ENCODE assay signal across 21 cellular contexts in the genomic region with DNA sequence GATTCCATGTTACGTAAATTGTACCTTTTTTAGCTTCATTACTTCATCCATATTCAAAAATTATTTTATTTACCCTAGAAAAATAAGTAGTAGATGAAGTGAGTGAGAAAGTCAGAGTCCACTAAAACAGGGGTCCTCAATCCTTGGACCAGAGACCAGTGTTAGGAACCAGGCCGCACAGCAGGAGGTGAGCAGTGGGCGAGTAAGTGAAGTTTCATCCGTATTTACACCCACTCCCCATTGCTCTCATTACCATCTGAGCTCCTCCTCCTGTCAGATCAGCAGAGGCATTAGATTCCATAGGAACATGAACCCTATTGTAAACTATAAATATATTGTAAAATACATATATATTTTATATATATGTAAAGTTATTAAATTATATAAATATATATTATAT.
"Had no signal": no experiment of that assay in that cellular context is flagged by ENCODE, and none has a peak within 500 bp of the region (broad histone marks: within the 10 kb centered on the region; RNA-seq: fewer than 3 reads in every experiment).

No MANE protein-coding gene starts in this region.

- DNase-seq: dermis blood vessel endothelial cell; dorsolateral prefrontal cortex; effector CD4-positive, alpha-beta T cell; effector memory CD4-positive, alpha-beta T cell; esophagus squamous epithelium; foreskin fibroblast; foreskin melanocyte; gastrocnemius medialis; glutamatergic neuron; head of caudate nucleus; heart right ventricle; hippocampal formation; left cardiac atrium; left lung; left ventricle myocardium superior; lower lobe of right lung; mesendoderm; midbrain had no signal

- H3K27ac ChIP-seq: coronary artery, dorsolateral prefrontal cortex, epithelial cell of prostate, esophagus squamous epithelium, gastrocnemius medialis, heart right ventricle, left lung, lower lobe of right lung had no signal

- H3K4me3 ChIP-seq: coronary artery, dorsolateral prefrontal cortex, esophagus squamous epithelium, gastrocnemius medialis, heart right ventricle, left lung, lower lobe of right lung had no signal

- H3K4me1 ChIP-seq: esophagus squamous epithelium, gastrocnemius medialis, left lung, lower lobe of right lung had no signal

- ATAC-seq: esophagus mucosa, gastrocnemius medialis, heart right ventricle, left cardiac atrium, left lung, left ventricle myocardium superior, lower lobe of right lung had no signal

- H3K9me3 ChIP-seq: esophagus squamous epithelium, gastrocnemius medialis, heart right ventricle, left lung, lower lobe of right lung had no signal
